Comparison of ENCODE assay signal across 8 cellular contexts in the genomic region with DNA sequence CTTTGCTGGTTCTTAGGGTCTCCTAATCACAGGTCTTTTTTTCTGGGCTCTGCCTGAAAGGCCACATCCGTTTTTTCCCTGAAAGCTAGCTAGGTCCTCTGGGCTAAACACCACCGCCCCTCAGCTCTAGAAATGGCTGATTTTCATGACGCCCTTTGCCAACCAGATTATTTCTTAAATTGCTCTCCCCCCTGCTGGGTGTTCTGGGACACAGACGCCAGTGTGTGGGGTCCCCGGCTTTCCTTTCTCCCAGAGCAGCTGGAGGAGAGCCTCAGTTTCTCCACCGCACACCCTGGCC. TPM values are rescaled to one million over a fixed set of nuclear protein-coding genes. Genes with fewer than 3 reads are reported as not detected.
DNase-seq lines count a peak whose midpoint lies in the region; ATAC-seq and TF ChIP-seq lines count a peak whose summit lies in the region.

No MANE protein-coding gene starts in this region.

- no peaks in the 10 kb centered on the region for H3K36me3 Mint-ChIP-seq in brain

- peaks cover 4% of the 10 kb centered on the region for H3K27me3 Mint-ChIP-seq in brain

- ATAC-seq in Right ventricle myocardium superior (ENCODE audit: poor library complexity), result peak; percentile 1
- ATAC-seq in Right ventricle myocardium inferior, result no peak
- ATAC-seq in lower lobe of right lung, result no peak

- TF ChIP-seq CTCF in brain (conservative IDR thresholded peaks at IDR 0.05) (peak; percentile 4 to 10), lower lobe of right lung (IDR thresholded peaks at IDR 0.05) (no peak), uterus (IDR thresholded peaks at IDR 0.05) (peak in 3 of 4 experiments; percentile 22 to 37 (median 34))

- no peak for TF ChIP-seq POLR2A in uterus (IDR thresholded peaks at IDR 0.05)

- peaks cover 83% of the 10 kb centered on the region for H3K4me1 Mint-ChIP-seq in brain

- no peaks in the 10 kb centered on the region for H3K9me3 Mint-ChIP-seq in brain

- no peaks in the 10 kb centered on the region for H3K36me3 ChIP-seq in lower lobe of right lung
- H3K36me3 ChIP-seq in uterus, result no peaks in the 10 kb centered on the region

- DNase-seq in Right ventricle myocardium superior, result no peak
- no peak for DNase-seq in Right ventricle myocardium inferior (ENCODE audit: missing footprints)
- DNase-seq in lower lobe of right lung, result no peak
- peak; percentile 54 to 56 for DNase-seq in uterus
- no peak for DNase-seq in NCI-H1930 (lab: John Stamatoyannopoulos, UW)
- DNase-seq in DMS79 treated with DMSO at 0.1 percent for 48 hours (lab: John Stamatoyannopoulos, UW), result no peak
- no peak for DNase-seq in NOMO-1 treated with dmso at 0.1 percent for 144 hours (lab: John Stamatoyannopoulos, UW; ENCODE audit: unreplicated experiment)

- H3K4me3 Mint-ChIP-seq in brain, result peak overlapping the region; percentile 70 to 85 (median 79)

- H3K4me3 ChIP-seq in lower lobe of right lung (peak overlapping the region; percentile 66), uterus (peak overlapping the region; percentile 49 to 57)

- H3K27me3 ChIP-seq in lower lobe of right lung (ENCODE audit: low read depth) (no peaks in the 10 kb centered on the region), uterus (no peaks in the 10 kb centered on the region)

- H3K27ac Mint-ChIP-seq in brain, result peak overlapping the region; percentile 99 to 100 (median 99)

- intact Hi-C loops in Right ventricle myocardium superior (cut with DNase I), result no loop called here
- intact Hi-C loops in Right ventricle myocardium inferior (cut with DNase I), result loop anchor here (2.0 kb wide), 1 partner anchor 59 kb away; no protein-coding TSS in a partner anchor
- intact Hi-C loops in lower lobe of right lung (cut with DNase I), result loop anchor here (10.0 kb wide), 1 partner anchor 61 kb away; no protein-coding TSS in a partner anchor
- intact Hi-C loops in uterus (cut with DNase I; ENCODE audit: low total_unique reads), result loop anchor here (5.0 kb wide), 1 partner anchor 54 kb away; no protein-coding TSS in a partner anchor

- H3K27ac ChIP-seq in lower lobe of right lung (peak overlapping the region; percentile 98), uterus (peak overlapping the region; percentile 98 to 100)

- H3K9me3 ChIP-seq in lower lobe of right lung (no peaks in the 10 kb centered on the region), uterus (no peaks in the 10 kb centered on the region)

- H3K4me1 ChIP-seq in lower lobe of right lung (peaks cover 84% of the 10 kb centered on the region), uterus (peaks cover 32 to 42% of the 10 kb centered on the region in 2 donors)

RNA-seq across cellular contexts. Expression of gene ATP23, which starts 45.3 kb away (rescaled TPM):
- total RNA-seq in Right ventricle myocardium superior (7.6 TPM), Right ventricle myocardium inferior (8.2 TPM), lower lobe of right lung (5.4 TPM), uterus (10 to 100 TPM in 1 of 4 donors, 1 to 10 TPM in 3; 4.9 to 59.1 (median 8.6) TPM)
- polyA plus RNA-seq in brain (ENCODE audit: insufficient read depth, low read depth, low replicate concordance), result 9.6 TPM

RNA-seq across cellular contexts. Expression of gene CTDSP2, which starts 49.6 kb away (rescaled TPM):
- 99.5 TPM for total RNA-seq in Right ventricle myocardium superior
- 105 TPM for total RNA-seq in Right ventricle myocardium inferior
- 67.6 TPM for polyA plus RNA-seq in brain (ENCODE audit: insufficient read depth, low read depth, low replicate concordance)
- 220 TPM for total RNA-seq in lower lobe of right lung
- 100 to 1,000 TPM in 2 of 4 donors, 10 to 100 TPM in 2; 66.2 to 212 (median 90.9) TPM for total RNA-seq in uterus

Comparison
In these comparisons a context has a peak if more than half of its experiments do, and no peak if none do; other contexts are left out.
1. DNase-seq: peak in uterus (2 of 2); none in Right ventricle myocardium superior (single experiment), Right ventricle myocardium inferior (single experiment), lower lobe of right lung (single experiment), NCI-H1930 (0 of 2), DMS79 treated with DMSO at 0.1 percent for 48 hours (single experiment) and NOMO-1 treated with dmso at 0.1 percent for 144 hours (single experiment).